Comparison of ENCODE assay signal across 15 cellular contexts in the genomic region with DNA sequence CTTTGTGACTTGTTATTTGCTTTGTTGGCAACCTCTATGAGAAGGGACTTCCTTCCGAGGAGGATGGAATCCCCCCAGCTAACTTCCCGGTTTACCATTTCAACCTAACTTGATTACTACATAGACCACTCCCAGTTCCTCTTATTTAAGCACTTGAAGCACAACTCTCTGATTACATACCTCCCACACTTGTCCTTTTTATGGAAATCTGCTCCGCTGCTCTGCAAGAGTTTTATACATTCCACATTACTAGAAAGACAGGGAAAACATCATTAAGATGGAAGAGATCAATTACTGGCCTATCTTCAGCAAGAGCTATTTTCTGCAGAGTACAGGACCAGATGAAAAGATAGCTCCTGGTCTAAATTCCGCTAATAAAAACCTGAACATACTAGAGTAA.
DNase-seq lines count a peak whose midpoint lies in the region; ATAC-seq, FAIRE-seq and TF ChIP-seq lines count a peak whose summit lies in the region.
"Had no signal": no experiment of that assay in that cellular context is flagged by ENCODE, and none has a peak within 500 bp of the region (broad histone marks: within the 10 kb centered on the region; RNA-seq: fewer than 3 reads in every experiment).

No MANE protein-coding gene starts in this region.

- 0 out of 2 replicates have a peak overlapping the region, but pooled peaks have one; percentile 15 for H2AFZ ChIP-seq in OCI-LY3 (ENCODE audit: low read depth, low read length)

- peak; percentile 74 for DNase-seq in NCI-H748 (lab: John Stamatoyannopoulos, UW; ENCODE audit: unreplicated experiment)
- no peak for DNase-seq in NCI-H748 treated with DMSO at 0.1 percent for 48 hours (lab: John Stamatoyannopoulos, UW)
- no peak for DNase-seq in mucosa of descending colon
- DNase-seq in small intestine, result no peak
- no peak for DNase-seq in SJCRH30
- DNase-seq: cerebellar nuclear complex; DND-41; IMR-90; NCI-H446 treated with DMSO at 0.1 percent for 48 hours; pancreas; stimulated activated CD4-positive, alpha-beta T cell treated with anti-CD3 and anti-CD28 coated beads, Interleukin-4, amount 100 ng/mL, for 1 hour had no signal

- no peaks in the 10 kb centered on the region for H3K9me3 ChIP-seq in OCI-LY3 (ENCODE audit: insufficient read depth, low read length)
- no peaks in the 10 kb centered on the region for H3K9me3 ChIP-seq in mucosa of descending colon
- H3K9me3 ChIP-seq in small intestine (ENCODE audit: control insufficient read depth, low read depth), result no peaks in the 10 kb centered on the region
- H3K9me3 ChIP-seq in SJCRH30 (replicated peaks), result no peaks in the 10 kb centered on the region
- H3K9me3 ChIP-seq: pancreas had no signal

- H3K4me2 ChIP-seq in OCI-LY3 (ENCODE audit: low read length), result peak overlapping the region; percentile 48

- no peak for FAIRE-seq in small intestine (lab: Jason Lieb, UNC)
- FAIRE-seq: keratinocyte, pancreas had no signal

- H3K27me3 ChIP-seq in OCI-LY3 (ENCODE audit: low read depth, low read length) (no peaks in the 10 kb centered on the region), small intestine (ENCODE audit: control insufficient read depth in 2 of 2, insufficient read depth in 2 of 2, low read length in 2 of 2) (no peaks in the 10 kb centered on the region), SJCRH30 (no peaks in the 10 kb centered on the region; the same call in 1 of the 2 replicates)
- H3K27me3 ChIP-seq: pancreas had no signal

- no peak for TF ChIP-seq CTCF in OCI-LY3 (IDR thresholded peaks at IDR 0.05; ENCODE audit: low read depth, low read length)
- no peak for TF ChIP-seq CTCF in mucosa of descending colon (IDR thresholded peaks at IDR 0.05)

- H4K20me1 ChIP-seq in OCI-LY3 (ENCODE audit: insufficient read depth, low read length), result no peaks in the 10 kb centered on the region

- H3K79me2 ChIP-seq in OCI-LY3 (ENCODE audit: low read length), result no peaks in the 10 kb centered on the region

- WGBS in small intestine, 3 donors, result 71 to 78% (median 72%) methylated on average over 4 of the region's 4 CpGs

- H3K36me3 ChIP-seq in OCI-LY3 (replicated peaks; ENCODE audit: low read depth, low read length) (peaks cover 3% of the 10 kb centered on the region), mucosa of descending colon (ENCODE audit: low read depth) (no peaks in the 10 kb centered on the region), small intestine (ENCODE audit: control insufficient read depth in 2 of 2, insufficient read depth in 2 of 2, low read length in 2 of 2) (peaks cover 3% of the 10 kb centered on the region in 2 donors), SJCRH30 (no peaks in the 10 kb centered on the region)
- H3K36me3 ChIP-seq: pancreas had no signal

- no peak overlapping the region for H3K27ac ChIP-seq in OCI-LY3 (ENCODE audit: low read length)
- no peak overlapping the region for H3K27ac ChIP-seq in small intestine (ENCODE audit: low read depth in 1 of 2, low read length in 1 of 2)
- no peak overlapping the region for H3K27ac ChIP-seq in SJCRH30
- H3K27ac ChIP-seq: pancreas had no signal

- peaks cover 8% of the 10 kb centered on the region for H3K4me1 ChIP-seq in OCI-LY3 (ENCODE audit: low read length)
- H3K4me1 ChIP-seq in mucosa of descending colon (ENCODE audit: low read depth), result no peaks in the 10 kb centered on the region
- H3K4me1 ChIP-seq in small intestine (ENCODE audit: control insufficient read depth in 2 of 2, insufficient read depth in 1 of 2, low read depth in 1 of 2, low read length in 1 of 2), result no peaks in the 10 kb centered on the region
- no peaks in the 10 kb centered on the region for H3K4me1 ChIP-seq in SJCRH30
- H3K4me1 ChIP-seq: pancreas had no signal

- ATAC-seq in GM21825 (IDR thresholded peaks at IDR 0.05; ENCODE audit: unreplicated experiment), result peak; percentile 76
- ATAC-seq in mucosa of descending colon, result peak; percentile 36
- no peak for ATAC-seq in HG03108 (IDR thresholded peaks at IDR 0.05; ENCODE audit: unreplicated experiment)

- no peak overlapping the region for H3K9ac ChIP-seq in OCI-LY3 (ENCODE audit: low read length)

- intact Hi-C loops in mucosa of descending colon (cut with DNase I, micrococcal nuclease), result no loop called here

- H3K4me3 ChIP-seq in OCI-LY3 (ENCODE audit: low read length) (no peak overlapping the region), mucosa of descending colon (no peak overlapping the region), small intestine (ENCODE audit: low read depth in 1 of 2, low read length in 2 of 2) (no peak overlapping the region), SJCRH30 (no peak overlapping the region)
- H3K4me3 ChIP-seq: pancreas had no signal
